In genomic region chr15:25268166-25268565, GRCh38 we compare ENCODE assay signal across 1 cellular context.
TF ChIP-seq lines count a peak whose summit lies in the region.

No MANE protein-coding gene starts in this region.

TF ChIP-seq in HepG2, 621 proteins besides CTCF, POLR2A, EP300 and RAD21 (continued from another document):
- TF ChIP-seq, protein P1, sequence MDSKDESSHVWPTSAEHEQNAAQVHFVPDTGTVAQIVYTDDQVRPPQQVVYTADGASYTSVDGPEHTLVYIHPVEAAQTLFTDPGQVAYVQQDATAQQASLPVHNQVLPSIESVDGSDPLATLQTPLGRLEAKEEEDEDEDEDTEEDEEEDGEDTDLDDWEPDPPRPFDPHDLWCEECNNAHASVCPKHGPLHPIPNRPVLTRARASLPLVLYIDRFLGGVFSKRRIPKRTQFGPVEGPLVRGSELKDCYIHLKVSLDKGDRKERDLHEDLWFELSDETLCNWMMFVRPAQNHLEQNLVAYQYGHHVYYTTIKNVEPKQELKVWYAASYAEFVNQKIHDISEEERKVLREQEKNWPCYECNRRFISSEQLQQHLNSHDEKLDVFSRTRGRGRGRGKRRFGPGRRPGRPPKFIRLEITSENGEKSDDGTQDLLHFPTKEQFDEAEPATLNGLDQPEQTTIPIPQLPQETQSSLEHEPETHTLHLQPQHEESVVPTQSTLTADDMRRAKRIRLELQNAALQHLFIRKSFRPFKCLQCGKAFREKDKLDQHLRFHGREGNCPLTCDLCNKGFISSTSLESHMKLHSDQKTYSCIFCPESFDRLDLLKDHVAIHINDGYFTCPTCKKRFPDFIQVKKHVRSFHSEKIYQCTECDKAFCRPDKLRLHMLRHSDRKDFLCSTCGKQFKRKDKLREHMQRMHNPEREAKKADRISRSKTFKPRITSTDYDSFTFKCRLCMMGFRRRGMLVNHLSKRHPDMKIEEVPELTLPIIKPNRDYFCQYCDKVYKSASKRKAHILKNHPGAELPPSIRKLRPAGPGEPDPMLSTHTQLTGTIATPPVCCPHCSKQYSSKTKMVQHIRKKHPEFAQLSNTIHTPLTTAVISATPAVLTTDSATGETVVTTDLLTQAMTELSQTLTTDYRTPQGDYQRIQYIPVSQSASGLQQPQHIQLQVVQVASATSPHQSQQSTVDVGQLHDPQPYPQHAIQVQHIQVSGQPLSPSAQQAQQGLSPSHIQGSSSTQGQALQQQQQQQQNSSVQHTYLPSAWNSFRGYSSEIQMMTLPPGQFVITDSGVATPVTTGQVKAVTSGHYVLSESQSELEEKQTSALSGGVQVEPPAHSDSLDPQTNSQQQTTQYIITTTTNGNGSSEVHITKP (CRISPR knock-in tag; IDR thresholded peaks at IDR 0.05; ENCODE audit: low read depth) = no peak
- TF ChIP-seq ZNF720 (CRISPR knock-in tag; IDR thresholded peaks at IDR 0.05) = no peak
- TF ChIP-seq ZMAT3 (CRISPR knock-in tag; conservative IDR thresholded peaks at IDR 0.05) = no peak
- no peak for TF ChIP-seq GPBP1L1 (CRISPR knock-in tag; IDR thresholded peaks at IDR 0.05)
- TF ChIP-seq FOXM1 (CRISPR knock-in tag; IDR thresholded peaks at IDR 0.05) = no peak
- TF ChIP-seq ARNTL (CRISPR knock-in tag; IDR thresholded peaks at IDR 0.05) = no peak
- 0 out of 2 replicates have a peak, but pooled peaks have one; percentile 16 for TF ChIP-seq HNF4A (CRISPR knock-in tag; IDR thresholded peaks at IDR 0.05)
- no peak for TF ChIP-seq MTA1 (CRISPR knock-in tag; IDR thresholded peaks at IDR 0.05; ENCODE audit: borderline replicate concordance)
- no peak for TF ChIP-seq ZSCAN9 (CRISPR knock-in tag; IDR thresholded peaks at IDR 0.05; ENCODE audit: borderline replicate concordance)
- TF ChIP-seq HNRNPLL (IDR thresholded peaks at IDR 0.05; ENCODE audit: low read depth, low read length, poor library complexity, severe bottlenecking) = no peak
TF ChIP-seq in HepG2: peak in this region for 4.
